ENCODE assay signal across 1 cellular context in the genomic region with DNA sequence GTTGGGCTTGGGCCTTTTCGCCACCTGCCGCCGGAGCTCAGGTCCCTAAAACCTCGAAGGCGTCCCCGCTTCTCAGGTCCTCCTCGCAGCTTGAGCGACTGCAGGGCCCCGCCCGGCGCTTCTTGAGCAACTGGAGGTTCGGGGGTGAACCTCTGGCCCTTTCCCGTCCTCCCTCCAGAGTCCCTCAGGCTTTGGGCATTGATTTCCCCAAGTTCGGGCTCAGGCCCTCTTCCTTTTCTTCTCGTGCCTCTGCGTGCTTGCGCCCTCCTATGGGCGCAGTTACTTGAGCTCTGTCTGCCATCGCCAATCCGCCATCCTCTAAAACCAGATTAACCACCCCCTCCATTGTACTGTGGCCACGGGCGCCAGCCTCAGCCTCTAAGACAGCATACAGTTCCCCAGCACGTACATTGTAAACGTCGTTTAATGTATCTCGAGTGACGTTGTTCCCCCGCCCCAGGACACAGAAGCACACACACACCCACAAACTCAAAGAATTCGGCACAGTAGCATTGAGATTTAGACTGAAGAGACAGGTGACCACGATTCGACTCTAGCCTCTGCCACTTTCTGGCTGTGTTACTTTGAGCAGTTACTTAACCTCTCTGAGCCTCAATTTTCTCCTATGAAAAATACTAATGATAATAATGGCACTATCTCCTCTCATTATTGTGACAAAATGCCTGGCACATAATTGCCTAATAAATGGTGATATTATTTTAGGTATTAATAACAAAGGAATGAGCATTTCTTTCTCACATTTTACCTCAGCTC.
TF ChIP-seq lines count a peak whose summit lies in the region.

No MANE protein-coding gene starts in this region.

TF ChIP-seq in HCT116, 20 proteins besides CTCF, POLR2A, EP300 and RAD21 (continued from another document):
- TF ChIP-seq, protein P1, sequence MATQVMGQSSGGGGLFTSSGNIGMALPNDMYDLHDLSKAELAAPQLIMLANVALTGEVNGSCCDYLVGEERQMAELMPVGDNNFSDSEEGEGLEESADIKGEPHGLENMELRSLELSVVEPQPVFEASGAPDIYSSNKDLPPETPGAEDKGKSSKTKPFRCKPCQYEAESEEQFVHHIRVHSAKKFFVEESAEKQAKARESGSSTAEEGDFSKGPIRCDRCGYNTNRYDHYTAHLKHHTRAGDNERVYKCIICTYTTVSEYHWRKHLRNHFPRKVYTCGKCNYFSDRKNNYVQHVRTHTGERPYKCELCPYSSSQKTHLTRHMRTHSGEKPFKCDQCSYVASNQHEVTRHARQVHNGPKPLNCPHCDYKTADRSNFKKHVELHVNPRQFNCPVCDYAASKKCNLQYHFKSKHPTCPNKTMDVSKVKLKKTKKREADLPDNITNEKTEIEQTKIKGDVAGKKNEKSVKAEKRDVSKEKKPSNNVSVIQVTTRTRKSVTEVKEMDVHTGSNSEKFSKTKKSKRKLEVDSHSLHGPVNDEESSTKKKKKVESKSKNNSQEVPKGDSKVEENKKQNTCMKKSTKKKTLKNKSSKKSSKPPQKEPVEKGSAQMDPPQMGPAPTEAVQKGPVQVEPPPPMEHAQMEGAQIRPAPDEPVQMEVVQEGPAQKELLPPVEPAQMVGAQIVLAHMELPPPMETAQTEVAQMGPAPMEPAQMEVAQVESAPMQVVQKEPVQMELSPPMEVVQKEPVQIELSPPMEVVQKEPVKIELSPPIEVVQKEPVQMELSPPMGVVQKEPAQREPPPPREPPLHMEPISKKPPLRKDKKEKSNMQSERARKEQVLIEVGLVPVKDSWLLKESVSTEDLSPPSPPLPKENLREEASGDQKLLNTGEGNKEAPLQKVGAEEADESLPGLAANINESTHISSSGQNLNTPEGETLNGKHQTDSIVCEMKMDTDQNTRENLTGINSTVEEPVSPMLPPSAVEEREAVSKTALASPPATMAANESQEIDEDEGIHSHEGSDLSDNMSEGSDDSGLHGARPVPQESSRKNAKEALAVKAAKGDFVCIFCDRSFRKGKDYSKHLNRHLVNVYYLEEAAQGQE (IDR thresholded peaks at IDR 0.05; ENCODE audit: low read depth) = no peak
- TF ChIP-seq EZH2phosphoT487 (IDR thresholded peaks at IDR 0.05; ENCODE audit: borderline replicate concordance) (no peak), SIN3A (IDR thresholded peaks at IDR 0.05; ENCODE audit: low read depth) (no peak), SRF (IDR thresholded peaks at IDR 0.05; ENCODE audit: low read depth) (no peak), EZH2 (IDR thresholded peaks at IDR 0.05) (no peak), SP1 (IDR thresholded peaks at IDR 0.05; ENCODE audit: low read depth) (no peak)
